In the genomic region with DNA sequence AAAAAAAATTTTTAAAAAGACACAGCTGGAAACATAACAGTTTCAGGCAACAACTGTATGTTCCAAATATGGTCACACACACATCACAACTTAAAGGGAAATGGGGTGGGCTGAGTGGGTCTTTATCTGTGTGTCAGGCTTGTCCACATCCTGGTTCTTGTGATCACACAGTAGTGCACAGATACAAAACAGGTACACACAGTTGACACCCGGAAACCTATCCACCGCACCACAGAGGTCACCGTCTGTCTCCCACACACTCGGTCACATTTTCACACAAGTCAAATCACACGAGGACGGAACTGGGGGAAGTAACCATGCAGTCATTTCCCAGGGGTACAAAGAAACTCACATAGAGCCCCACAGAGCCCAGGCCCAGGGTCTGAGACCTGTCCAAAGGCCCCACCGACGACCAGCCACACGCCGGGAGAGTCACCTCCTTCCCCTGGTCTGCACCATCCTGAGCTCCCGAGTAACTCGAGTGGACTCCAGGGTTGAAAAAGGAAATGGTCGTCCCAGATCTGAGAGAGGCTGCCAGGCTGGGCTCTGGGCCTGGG, we compare ENCODE assay signal across 1 cellular context.
TF ChIP-seq lines count a peak whose summit lies in the region.

No MANE protein-coding gene starts in this region.

TF ChIP-seq in K562, 482 proteins besides CTCF, POLR2A, EP300 and RAD21 (continued from another document and continues in another):
- TF ChIP-seq CREB5 (CRISPR knock-in tag; IDR thresholded peaks at IDR 0.05) (no peak), SIX5 (IDR thresholded peaks at IDR 0.05; ENCODE audit: borderline replicate concordance in 1 of 2, insufficient read depth in 1 of 2, low read depth in 1 of 2, low read length in 2 of 2) (no peak), SOX6 (IDR thresholded peaks at IDR 0.05) (0 out of 2 replicates have a peak, but pooled peaks have one; percentile 36), TRIM25 (IDR thresholded peaks at IDR 0.05; ENCODE audit: borderline replicate concordance) (no peak), CHCHD3 (CRISPR knock-in tag; IDR thresholded peaks at IDR 0.05) (no peak), RBBP5 (IDR thresholded peaks at IDR 0.05; ENCODE audit: borderline replicate concordance, insufficient read depth, low read length, poor library complexity, severe bottlenecking) (no peak), HEY1 (CRISPR knock-in tag; IDR thresholded peaks at IDR 0.05; ENCODE audit: borderline replicate concordance) (no peak), BHLHE40 (IDR thresholded peaks at IDR 0.05; ENCODE audit: low read length) (no peak), TCF7 (IDR thresholded peaks at IDR 0.05; ENCODE audit: borderline replicate concordance) (no peak), ZNF143 (CRISPR knock-in tag; IDR thresholded peaks at IDR 0.05) (no peak), GABPA (tag; conservative IDR thresholded peaks at IDR 0.05; ENCODE audit: low read depth) (no peak), ZNF561 (CRISPR knock-in tag; conservative IDR thresholded peaks at IDR 0.05) (no peak), ERF (CRISPR knock-in tag; IDR thresholded peaks at IDR 0.05) (no peak), CHD1 (IDR thresholded peaks at IDR 0.05; ENCODE audit: low read length) (no peak), ZNF253 (CRISPR knock-in tag; conservative IDR thresholded peaks at IDR 0.05) (no peak), ZNF830 (CRISPR knock-in tag; IDR thresholded peaks at IDR 0.05) (no peak), PBX2 (CRISPR knock-in tag; IDR thresholded peaks at IDR 0.05; ENCODE audit: low read depth) (no peak), PBX2 (tag; conservative IDR thresholded peaks at IDR 0.05; ENCODE audit: low read depth) (no peak), CAMTA2 (CRISPR knock-in tag; conservative IDR thresholded peaks at IDR 0.05) (no peak), NR4A1 (CRISPR knock-in tag; IDR thresholded peaks at IDR 0.05) (no peak), NR4A1 (tag; IDR thresholded peaks at IDR 0.05) (no peak), ZNF507 (tag; conservative IDR thresholded peaks at IDR 0.05) (no peak), FOXA1 (IDR thresholded peaks at IDR 0.05; ENCODE audit: borderline replicate concordance) (no peak), ARID3B (CRISPR knock-in tag; IDR thresholded peaks at IDR 0.05; ENCODE audit: borderline replicate concordance) (no peak), ZNF134 (CRISPR knock-in tag; conservative IDR thresholded peaks at IDR 0.05) (0 out of 2 replicates have a peak, but pooled peaks have one; percentile 6), MCM5 (IDR thresholded peaks at IDR 0.05; ENCODE audit: low read depth) (no peak), E2F4 (CRISPR knock-in tag; IDR thresholded peaks at IDR 0.05; ENCODE audit: low read depth) (no peak), RNF219 (CRISPR knock-in tag; IDR thresholded peaks at IDR 0.05) (no peak), PURB (CRISPR knock-in tag; IDR thresholded peaks at IDR 0.05; ENCODE audit: low read depth) (no peak), TRIM28 (IDR thresholded peaks at IDR 0.05) (no peak), MCM2 (IDR thresholded peaks at IDR 0.05; ENCODE audit: low read depth) (no peak), POLR2G (IDR thresholded peaks at IDR 0.05; ENCODE audit: low read depth, low read length) (peak; percentile 39), CBFA2T3 (IDR thresholded peaks at IDR 0.05) (peak; percentile 58), POLR3G (IDR thresholded peaks at IDR 0.05; ENCODE audit: extremely low read depth, insufficient read length, insufficient replicate concordance) (no peak), ZNF224 (CRISPR knock-in tag; IDR thresholded peaks at IDR 0.05) (no peak), PHB2 (IDR thresholded peaks at IDR 0.05; ENCODE audit: low read depth) (no peak), BMI1 (IDR thresholded peaks at IDR 0.05; ENCODE audit: low read length) (no peak), RBM25 (IDR thresholded peaks at IDR 0.05; ENCODE audit: low read depth, low read length, severe bottlenecking) (no peak), DLX4 (CRISPR knock-in tag; IDR thresholded peaks at IDR 0.05) (no peak)
- TF ChIP-seq, protein P1, sequence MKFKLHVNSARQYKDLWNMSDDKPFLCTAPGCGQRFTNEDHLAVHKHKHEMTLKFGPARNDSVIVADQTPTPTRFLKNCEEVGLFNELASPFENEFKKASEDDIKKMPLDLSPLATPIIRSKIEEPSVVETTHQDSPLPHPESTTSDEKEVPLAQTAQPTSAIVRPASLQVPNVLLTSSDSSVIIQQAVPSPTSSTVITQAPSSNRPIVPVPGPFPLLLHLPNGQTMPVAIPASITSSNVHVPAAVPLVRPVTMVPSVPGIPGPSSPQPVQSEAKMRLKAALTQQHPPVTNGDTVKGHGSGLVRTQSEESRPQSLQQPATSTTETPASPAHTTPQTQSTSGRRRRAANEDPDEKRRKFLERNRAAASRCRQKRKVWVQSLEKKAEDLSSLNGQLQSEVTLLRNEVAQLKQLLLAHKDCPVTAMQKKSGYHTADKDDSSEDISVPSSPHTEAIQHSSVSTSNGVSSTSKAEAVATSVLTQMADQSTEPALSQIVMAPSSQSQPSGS (CRISPR knock-in tag; IDR thresholded peaks at IDR 0.05) = no peak
- TF ChIP-seq, protein P2, sequence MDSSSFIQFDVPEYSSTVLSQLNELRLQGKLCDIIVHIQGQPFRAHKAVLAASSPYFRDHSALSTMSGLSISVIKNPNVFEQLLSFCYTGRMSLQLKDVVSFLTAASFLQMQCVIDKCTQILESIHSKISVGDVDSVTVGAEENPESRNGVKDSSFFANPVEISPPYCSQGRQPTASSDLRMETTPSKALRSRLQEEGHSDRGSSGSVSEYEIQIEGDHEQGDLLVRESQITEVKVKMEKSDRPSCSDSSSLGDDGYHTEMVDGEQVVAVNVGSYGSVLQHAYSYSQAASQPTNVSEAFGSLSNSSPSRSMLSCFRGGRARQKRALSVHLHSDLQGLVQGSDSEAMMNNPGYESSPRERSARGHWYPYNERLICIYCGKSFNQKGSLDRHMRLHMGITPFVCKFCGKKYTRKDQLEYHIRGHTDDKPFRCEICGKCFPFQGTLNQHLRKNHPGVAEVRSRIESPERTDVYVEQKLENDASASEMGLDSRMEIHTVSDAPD (CRISPR knock-in tag; IDR thresholded peaks at IDR 0.05) = no peak
- TF ChIP-seq, protein P3, sequence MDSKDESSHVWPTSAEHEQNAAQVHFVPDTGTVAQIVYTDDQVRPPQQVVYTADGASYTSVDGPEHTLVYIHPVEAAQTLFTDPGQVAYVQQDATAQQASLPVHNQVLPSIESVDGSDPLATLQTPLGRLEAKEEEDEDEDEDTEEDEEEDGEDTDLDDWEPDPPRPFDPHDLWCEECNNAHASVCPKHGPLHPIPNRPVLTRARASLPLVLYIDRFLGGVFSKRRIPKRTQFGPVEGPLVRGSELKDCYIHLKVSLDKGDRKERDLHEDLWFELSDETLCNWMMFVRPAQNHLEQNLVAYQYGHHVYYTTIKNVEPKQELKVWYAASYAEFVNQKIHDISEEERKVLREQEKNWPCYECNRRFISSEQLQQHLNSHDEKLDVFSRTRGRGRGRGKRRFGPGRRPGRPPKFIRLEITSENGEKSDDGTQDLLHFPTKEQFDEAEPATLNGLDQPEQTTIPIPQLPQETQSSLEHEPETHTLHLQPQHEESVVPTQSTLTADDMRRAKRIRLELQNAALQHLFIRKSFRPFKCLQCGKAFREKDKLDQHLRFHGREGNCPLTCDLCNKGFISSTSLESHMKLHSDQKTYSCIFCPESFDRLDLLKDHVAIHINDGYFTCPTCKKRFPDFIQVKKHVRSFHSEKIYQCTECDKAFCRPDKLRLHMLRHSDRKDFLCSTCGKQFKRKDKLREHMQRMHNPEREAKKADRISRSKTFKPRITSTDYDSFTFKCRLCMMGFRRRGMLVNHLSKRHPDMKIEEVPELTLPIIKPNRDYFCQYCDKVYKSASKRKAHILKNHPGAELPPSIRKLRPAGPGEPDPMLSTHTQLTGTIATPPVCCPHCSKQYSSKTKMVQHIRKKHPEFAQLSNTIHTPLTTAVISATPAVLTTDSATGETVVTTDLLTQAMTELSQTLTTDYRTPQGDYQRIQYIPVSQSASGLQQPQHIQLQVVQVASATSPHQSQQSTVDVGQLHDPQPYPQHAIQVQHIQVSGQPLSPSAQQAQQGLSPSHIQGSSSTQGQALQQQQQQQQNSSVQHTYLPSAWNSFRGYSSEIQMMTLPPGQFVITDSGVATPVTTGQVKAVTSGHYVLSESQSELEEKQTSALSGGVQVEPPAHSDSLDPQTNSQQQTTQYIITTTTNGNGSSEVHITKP (IDR thresholded peaks at IDR 0.05; ENCODE audit: partially characterized antibody) = no peak
